19 cellular contexts compared by ENCODE assay signal in the genomic region with DNA sequence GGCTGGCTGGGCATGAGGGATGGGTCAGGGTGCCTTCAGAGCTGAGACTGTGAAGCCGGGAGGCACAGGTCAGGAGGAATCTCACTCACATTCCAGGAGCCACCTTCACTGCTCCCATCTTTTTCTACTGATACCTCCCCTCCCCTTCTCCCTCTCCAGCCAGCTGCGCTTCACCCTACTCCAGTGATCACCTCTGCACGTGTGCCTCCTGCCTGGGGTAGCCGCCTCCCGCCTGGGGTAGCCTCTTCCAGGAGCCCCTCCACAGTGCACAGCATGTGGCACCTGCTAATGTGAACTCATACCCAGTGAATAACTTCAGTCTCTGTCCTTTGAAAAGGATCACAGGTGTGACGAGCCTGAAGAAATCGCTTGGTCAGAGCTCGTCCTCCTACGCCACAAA.
DNase-seq lines count a peak whose midpoint lies in the region; ATAC-seq, FAIRE-seq and TF ChIP-seq lines count a peak whose summit lies in the region.
"Had no signal": no experiment of that assay in that cellular context is flagged by ENCODE, and none has a peak within 500 bp of the region (broad histone marks: within the 10 kb centered on the region; RNA-seq: fewer than 3 reads in every experiment).

No MANE protein-coding gene starts in this region.

- peak overlapping the region in 1 of 4 experiments; percentile 7; a peak in 1 of 8 replicates for H3K4me3 ChIP-seq in H1 (ENCODE audit: extremely low read depth in 1 of 4, insufficient read depth in 2 of 4, low read depth in 3 of 4, low read length in 4 of 4)
- peak overlapping the region; percentile 8; the same call in 1 of the 2 replicates for H3K4me3 ChIP-seq in iPS-20b (ENCODE audit: low read length)
- H3K4me3 ChIP-seq: GM23248, SK-N-MC had no signal

- no peak overlapping the region for H3K14ac ChIP-seq in H1 (ENCODE audit: insufficient read length)

- no peak for FAIRE-seq in H1 (lab: Jason Lieb, UNC)
- no peak for FAIRE-seq in GM12892 (lab: Jason Lieb, UNC)
- FAIRE-seq: D721Med had no signal

- no peak overlapping the region for H2AFZ ChIP-seq in H1 (ENCODE audit: low read length)
- H2AFZ ChIP-seq: GM23248 had no signal

- H4K91ac ChIP-seq in H1 (replicated peaks; ENCODE audit: insufficient read length, low read length): peak overlapping the region; percentile 76

- peak overlapping the region; percentile 29; the same call in 1 of the 2 replicates for H2AK5ac ChIP-seq in H1 (ENCODE audit: low read depth, low read length)

- no peak overlapping the region for H3K23ac ChIP-seq in H1 (ENCODE audit: insufficient read length)

- 27% methylated on average over 9 of the region's 9 CpGs; no CpG with 5 or more reads in 1 of the 2 experiments for WGBS in H1 (ENCODE audit: extremely low coverage in 1 of 2, insufficient coverage in 1 of 2, insufficient read length in 1 of 2, insufficient replicate concordance in 2 of 2, low coverage in 1 of 2, low lambda C conversion rate in 2 of 2, missing lambda C conversion rate in 1 of 2), 2 experiments

- peak overlapping the region; percentile 79; the same call in 1 of the 2 replicates for H4K8ac ChIP-seq in H1 (ENCODE audit: extremely low read depth, insufficient read depth, low read length)

- no peak overlapping the region for H2BK20ac ChIP-seq in H1 (ENCODE audit: low read length)

- H2BK15ac ChIP-seq in H1 (ENCODE audit: low read length): no peak overlapping the region

- H3K4ac ChIP-seq in H1 (replicated peaks; ENCODE audit: insufficient read length, low read depth, low read length): no peak overlapping the region

- TF ChIP-seq CTCF in HFFc6 (IDR thresholded peaks at IDR 0.05): no peak
- no peak for TF ChIP-seq CTCF in H1 (IDR thresholded peaks at IDR 0.05; ENCODE audit: control extremely low read depth in 1 of 3, insufficient read depth in 1 of 3, low read depth in 1 of 3, low read length in 3 of 3)
- no peak for TF ChIP-seq CTCF in progenitor cell of endocrine pancreas (IDR thresholded peaks at IDR 0.05; ENCODE audit: unreplicated experiment)

- TF ChIP-seq POLR2A in H1 (IDR thresholded peaks at IDR 0.05; ENCODE audit: control extremely low read depth in 1 of 2, low read depth in 2 of 2, low read length in 2 of 2) (peak in 1 of 2 experiments; percentile 38; a peak in 1 of 3 replicates), GM12892 (IDR thresholded peaks at IDR 0.05; ENCODE audit: low read depth, low read length) (no peak)

- no peak overlapping the region for H2BK120ac ChIP-seq in H1 (replicated peaks; ENCODE audit: low read depth, low read length)

- peak overlapping the region; percentile 88 for H3K27ac Mint-ChIP-seq in HFFc6
- peak overlapping the region; percentile 47 for H3K27ac Mint-ChIP-seq in progenitor cell of endocrine pancreas

- H3K9me3 ChIP-seq in H1 (ENCODE audit: insufficient read depth in 2 of 2, low read depth in 1 of 2, low read length in 1 of 2) (no peaks in the 10 kb centered on the region), iPS-20b (ENCODE audit: insufficient read depth, low read depth, low read length) (no peaks in the 10 kb centered on the region)
- H3K9me3 ChIP-seq: BE2C had no signal

- peak overlapping the region; percentile 62; the same call in 1 of the 2 replicates for H2BK12ac ChIP-seq in H1 (ENCODE audit: low read depth, low read length)

- POLR2A ChIA-PET in H1 (lab: Charles Lee; ENCODE audit: partially characterized antibody): interaction anchor here (0.6 to 2.5 kb wide), 6 partner anchors 10 to 312 kb away, joined by 3 to 15 read pairs (median 6); no protein-coding TSS in a partner anchor

- 0 out of 2 replicates have a peak overlapping the region, but pooled peaks have one; percentile 9 for H2BK5ac ChIP-seq in H1 (ENCODE audit: low read depth, low read length)

- H3K36me3 Mint-ChIP-seq in HFFc6 (ENCODE audit: low read depth): no peaks in the 10 kb centered on the region; the same call in none of the 2 replicates
- H3K36me3 Mint-ChIP-seq in progenitor cell of endocrine pancreas (ENCODE audit: insufficient read depth): peaks cover 8% of the 10 kb centered on the region

- H3K23me2 ChIP-seq in H1 (ENCODE audit: low read depth, low read length): no peaks in the 10 kb centered on the region

- TF ChIP-seq RAD21 in H1 (IDR thresholded peaks at IDR 0.05 in 1 of 2, conservative IDR thresholded peaks at IDR 0.05 in 1 of 2; ENCODE audit: low read depth in 2 of 2, low read length in 2 of 2): no peak

- H3K4me2 ChIP-seq in H1 (ENCODE audit: insufficient read depth in 1 of 2, low read depth in 2 of 2, low read length in 2 of 2): peak overlapping the region; percentile 25 to 63

- no peak; a peak in 1 of 3 replicates for TF ChIP-seq EP300 in H1 (IDR thresholded peaks at IDR 0.05; ENCODE audit: borderline replicate concordance in 1 of 2, low read depth in 2 of 2, low read length in 2 of 2)

- no peak for ATAC-seq in GM19328 (IDR thresholded peaks at IDR 0.05; ENCODE audit: unreplicated experiment)

- H3K36me3 ChIP-seq in H1 (ENCODE audit: control insufficient read depth in 2 of 4, insufficient read depth in 4 of 4, low read length in 3 of 4): peaks cover 0 to under 1% (median 0%) of the 10 kb centered on the region in 4 experiments; a peak in 1 of 8 replicates
- H3K36me3 ChIP-seq in iPS-20b (ENCODE audit: insufficient read depth, low read depth, low read length): 0 out of 2 replicates have a peak, but pooled peaks cover 5% of the 10 kb centered on the region

- H4K5ac ChIP-seq in H1 (ENCODE audit: insufficient read length, low read depth, low read length): no peak overlapping the region

- CTCF ChIA-PET in H1 (lab: Charles Lee; ENCODE audit: partially characterized antibody): interaction anchor here (0.7 to 3.7 kb wide), 10 partner anchors 9 to 93 kb away, joined by 3 to 15 read pairs (median 4); no protein-coding TSS in a partner anchor

- H3K4me1 ChIP-seq in H1 (replicated peaks in 1 of 4; ENCODE audit: control insufficient read depth in 3 of 4, insufficient read depth in 4 of 4, low read length in 3 of 4) (peaks cover 9 to 30% (median 26%) of the 10 kb centered on the region in 4 experiments), iPS-20b (ENCODE audit: insufficient read depth, low read length) (peaks cover 41% of the 10 kb centered on the region)

- DNase-seq in HFFc6 (no peak), H1 (ENCODE audit: low read depth in 1 of 2, low spot score in 2 of 2) (peak; percentile 13 to 58), progenitor cell of endocrine pancreas (ENCODE audit: low spot score, unreplicated experiment) (no peak), GM12892 (ENCODE audit: insufficient read length) (no peak), NCI-H510A (lab: John Stamatoyannopoulos, UW) (no peak)
- DNase-seq: BE2C, EL, GM23248, Kasumi-1, NCI-H187, NCI-H2107, NCI-H510A treated with DMSO at 0.1 percent for 48 hours, NCI-H748 treated with DMSO at 0.1 percent for 48 hours, SHP77 treated with DMSO at 0.1 percent for 48 hours had no signal

- H3K56ac ChIP-seq in H1 (replicated peaks; ENCODE audit: insufficient read length, low read depth, low read length): no peak overlapping the region

- H3K9me3 Mint-ChIP-seq in HFFc6 (no peaks in the 10 kb centered on the region), progenitor cell of endocrine pancreas (ENCODE audit: low read depth) (no peaks in the 10 kb centered on the region)

- H4K20me1 ChIP-seq in H1 (replicated peaks in 1 of 2; ENCODE audit: control insufficient read depth in 1 of 2, insufficient read depth in 2 of 2, low read length in 2 of 2): peaks cover 0 to 3% of the 10 kb centered on the region in 2 experiments

- peak overlapping the region; percentile 16; the same call in 1 of the 2 replicates for H3K27ac ChIP-seq in H1 (ENCODE audit: low read depth, low read length)
- H3K27ac ChIP-seq in iPS-20b (ENCODE audit: low read length): no peak overlapping the region
- H3K27ac ChIP-seq: RWPE1, SK-N-MC had no signal

- no peak overlapping the region for H3K4me3 Mint-ChIP-seq in HFFc6
- H3K4me3 Mint-ChIP-seq in progenitor cell of endocrine pancreas (ENCODE audit: low read depth): no peak overlapping the region

- H3K9ac ChIP-seq in H1 (replicated peaks in 1 of 4; ENCODE audit: extremely low read depth in 1 of 4, low read depth in 3 of 4, low read length in 3 of 4): no peak overlapping the region
- peak overlapping the region; percentile 12; the same call in 1 of the 2 replicates for H3K9ac ChIP-seq in iPS-20b (ENCODE audit: low read depth, low read length)

- H3K27me3 ChIP-seq in H1 (replicated peaks in 1 of 4; ENCODE audit: control insufficient read depth in 3 of 4, extremely low read depth in 1 of 4, insufficient read depth in 3 of 4, low read length in 3 of 4) (no peaks in the 10 kb centered on the region), iPS-20b (ENCODE audit: insufficient read depth, low read length) (no peaks in the 10 kb centered on the region)
- H3K27me3 ChIP-seq: BE2C had no signal

- H3K27me3 Mint-ChIP-seq in HFFc6 (ENCODE audit: insufficient read depth) (no peaks in the 10 kb centered on the region), progenitor cell of endocrine pancreas (no peaks in the 10 kb centered on the region)

- peaks cover 29% of the 10 kb centered on the region for H3K4me1 Mint-ChIP-seq in HFFc6 (ENCODE audit: low read depth)
- H3K4me1 Mint-ChIP-seq in progenitor cell of endocrine pancreas (ENCODE audit: low read depth): peaks cover 50% of the 10 kb centered on the region

- H3K79me1 ChIP-seq in H1 (ENCODE audit: low read depth, low read length): no peaks in the 10 kb centered on the region; the same call in 1 of the 2 replicates

- no peak overlapping the region for H3K18ac ChIP-seq in H1 (ENCODE audit: extremely low read depth, low read length)

- H3K79me2 ChIP-seq in H1 (ENCODE audit: control insufficient read depth in 1 of 2, insufficient read depth in 2 of 2, low read length in 2 of 2): peaks cover 0 to 10% of the 10 kb centered on the region in 2 experiments; a peak in 2 of 4 replicates

TF ChIP-seq in H1, 55 proteins besides CTCF, POLR2A, EP300 and RAD21 (continues in another document):
- TF ChIP-seq NANOG (IDR thresholded peaks at IDR 0.05; ENCODE audit: insufficient read depth, low read depth, low read length, poor library complexity, severe bottlenecking): no peak

Comparison
In these comparisons a context has a peak if more than half of its experiments do, and no peak if none do; other contexts are left out.
1. DNase-seq: peak in H1 (2 of 2); none in HFFc6 (single experiment), progenitor cell of endocrine pancreas (single experiment), GM12892 (single experiment) and NCI-H510A (single experiment).